In the genomic region with DNA sequence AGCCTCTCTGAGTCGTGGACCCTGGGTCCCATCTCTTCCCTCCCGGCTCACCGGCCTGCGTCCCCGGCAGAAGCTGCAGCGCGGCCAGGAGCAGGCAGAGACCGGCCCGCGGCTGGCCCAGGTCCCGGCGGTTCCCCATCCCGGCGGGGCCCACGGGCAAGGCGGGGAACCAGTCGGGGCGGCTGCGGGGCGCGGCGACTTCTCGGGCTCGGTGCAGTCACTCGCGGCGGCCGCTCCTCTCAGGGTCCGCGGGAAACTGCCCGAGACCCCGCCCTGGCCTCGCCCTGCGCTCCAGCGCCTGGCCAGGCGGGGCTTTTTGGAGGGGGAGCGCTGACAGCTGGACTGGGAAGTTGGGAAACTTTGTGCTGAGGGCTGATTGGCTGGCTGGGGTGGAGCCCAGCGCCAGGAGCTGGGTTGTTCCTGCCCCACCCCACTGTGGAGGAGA, we compare ENCODE assay signal across 8 cellular contexts. TPM values are rescaled to one million over a fixed set of nuclear protein-coding genes. Genes with fewer than 3 reads are reported as not detected.
A peak's percentile ranks its signal among the peaks of the same experiment; 100 is the strongest.
DNase-seq lines count a peak whose midpoint lies in the region; ATAC-seq and TF ChIP-seq lines count a peak whose summit lies in the region.

A gene (minus strand): TSS at position 258 of the 445 bp plus-strand sequence. CDS start 119 bp downstream, at position 139.

- TF ChIP-seq POLR2A in heart left ventricle (IDR thresholded peaks at IDR 0.05), result peak in 1 of 2 donors; percentile 46
- no peak for TF ChIP-seq POLR2A in prostate gland (IDR thresholded peaks at IDR 0.05)

- peaks cover 0 to 18% (median 3%) of the 10 kb centered on the region in 4 donors for H3K4me1 Mint-ChIP-seq in CD4-positive, CD25-positive, alpha-beta regulatory T cell
- H3K4me1 Mint-ChIP-seq in WTC11, result peaks cover 10% of the 10 kb centered on the region

- no peak within 1 kb of the TSS for H3K27ac ChIP-seq in CD4-positive, CD25-positive, alpha-beta regulatory T cell (ENCODE audit: insufficient read depth, low read length, poor library complexity, severe bottlenecking)
- H3K27ac ChIP-seq in heart left ventricle (peak within 1 kb of the TSS in 9 of 12 donors; percentile 4 to 90 (median 77)), prostate gland (peak within 1 kb of the TSS; percentile 18 to 26)

- 0 to 2% (median 1%) methylated on average over 5 to 38 of the region's 38 CpGs for WGBS in heart left ventricle, 4 donors
- WGBS in prostate gland, result 2% methylated on average over 13 of the region's 38 CpGs

- peaks cover 6% of the 10 kb centered on the region for H3K36me3 Mint-ChIP-seq in CD4-positive, CD25-positive, alpha-beta regulatory T cell
- no peaks in the 10 kb centered on the region for H3K36me3 Mint-ChIP-seq in WTC11

- no peaks in the 10 kb centered on the region for H3K36me3 ChIP-seq in CD4-positive, CD25-positive, alpha-beta regulatory T cell (ENCODE audit: control insufficient read depth, insufficient read depth, low read length)
- H3K36me3 ChIP-seq in heart left ventricle (peaks cover 0 to 5% (median 0%) of the 10 kb centered on the region in 9 donors), prostate gland (no peaks in the 10 kb centered on the region)

- H3K4me3 ChIP-seq in CD4-positive, CD25-positive, alpha-beta regulatory T cell (ENCODE audit: low read depth, low read length), result no peak within 1 kb of the TSS
- peak within 1 kb of the TSS; percentile 20 to 72 (median 60) for H3K4me3 ChIP-seq in heart left ventricle
- H3K4me3 ChIP-seq in prostate gland, result peak within 1 kb of the TSS; percentile 23 to 25

- H3K4me1 ChIP-seq in CD4-positive, CD25-positive, alpha-beta regulatory T cell (ENCODE audit: control insufficient read depth, insufficient read depth, low read length, poor library complexity, severe bottlenecking), result peaks cover 3% of the 10 kb centered on the region
- peaks cover 0 to 36% (median 9%) of the 10 kb centered on the region in 12 donors for H3K4me1 ChIP-seq in heart left ventricle
- no peaks in the 10 kb centered on the region for H3K4me1 ChIP-seq in prostate gland (replicated peaks)

- CTCF ChIA-PET in WTC11 (lab: Charles Lee), result interaction anchor here (0.6 to 7.8 kb wide), 7 partner anchors 9 to 88 kb away, joined by 3 to 66 read pairs (median 6); no protein-coding TSS in a partner anchor

- no peak for DNase-seq in CD4-positive, CD25-positive, alpha-beta regulatory T cell
- peak; percentile 49 for DNase-seq in WTC11 (ENCODE audit: low spot score)
- peak; percentile 72 to 87 (median 81) for DNase-seq in heart left ventricle
- DNase-seq in prostate gland (ENCODE audit: low spot score), result peak; percentile 15
- DNase-seq in OCI-M1 (lab: John Stamatoyannopoulos, UW), result no peak
- DNase-seq in NCI-H2196 (lab: John Stamatoyannopoulos, UW; ENCODE audit: unreplicated experiment), result no peak

- POLR2A ChIA-PET in WTC11 (lab: Charles Lee), result no interaction called here

- no peak within 1 kb of the TSS for H3K27ac Mint-ChIP-seq in CD4-positive, CD25-positive, alpha-beta regulatory T cell
- no peak within 1 kb of the TSS for H3K27ac Mint-ChIP-seq in WTC11

- peaks cover 0 to 10% (median 3%) of the 10 kb centered on the region in 7 donors for H3K9me3 Mint-ChIP-seq in CD4-positive, CD25-positive, alpha-beta regulatory T cell
- H3K9me3 Mint-ChIP-seq in WTC11, result no peaks in the 10 kb centered on the region

- H3K4me3 Mint-ChIP-seq in CD4-positive, CD25-positive, alpha-beta regulatory T cell, result peak within 1 kb of the TSS in 3 of 4 donors; percentile 47 to 66 (median 58)
- H3K4me3 Mint-ChIP-seq in WTC11, result peak within 1 kb of the TSS; percentile 61

- peaks cover 17% of the 10 kb centered on the region for H3K27me3 ChIP-seq in CD4-positive, CD25-positive, alpha-beta regulatory T cell (ENCODE audit: control insufficient read depth, insufficient read depth, low read length)
- H3K27me3 ChIP-seq in heart left ventricle (peaks cover 9 to 63% (median 34%) of the 10 kb centered on the region in 9 donors), prostate gland (replicated peaks; ENCODE audit: insufficient read depth) (peaks cover 14% of the 10 kb centered on the region)

- H3K9me3 ChIP-seq in CD4-positive, CD25-positive, alpha-beta regulatory T cell (ENCODE audit: control insufficient read depth in 2 of 2, low read length in 2 of 2), result no peaks in the 10 kb centered on the region
- H3K9me3 ChIP-seq in heart left ventricle (no peaks in the 10 kb centered on the region), prostate gland (no peaks in the 10 kb centered on the region)

- H3K27me3 Mint-ChIP-seq in CD4-positive, CD25-positive, alpha-beta regulatory T cell, result peaks cover 57% of the 10 kb centered on the region
- peaks cover 63% of the 10 kb centered on the region for H3K27me3 Mint-ChIP-seq in WTC11 (ENCODE audit: low read depth)

- TF ChIP-seq CTCF in WTC11 (IDR thresholded peaks at IDR 0.05), result no peak
- TF ChIP-seq CTCF in heart left ventricle (IDR thresholded peaks at IDR 0.05), result no peak
- TF ChIP-seq CTCF in prostate gland (IDR thresholded peaks at IDR 0.05), result no peak

- intact Hi-C loops in heart left ventricle (cut with DNase I), result no loop called here
- intact Hi-C loops in prostate gland (cut with DNase I), result no loop called here

- no peak for ATAC-seq in CD4-positive, CD25-positive, alpha-beta regulatory T cell (ENCODE audit: low read depth in 2 of 2)
- peak; percentile 76 for ATAC-seq in WTC11
- ATAC-seq in heart left ventricle, result peak; percentile 39 to 74 (median 48)
- ATAC-seq in HG02623 (IDR thresholded peaks at IDR 0.05; ENCODE audit: unreplicated experiment), result no peak
- ATAC-seq in GM21390 (IDR thresholded peaks at IDR 0.05; ENCODE audit: unreplicated experiment), result no peak

TF ChIP-seq in WTC11, 78 proteins besides CTCF, POLR2A, EP300 and RAD21 (continues in another document):
- no peak for TF ChIP-seq SP1 (CRISPR knock-in tag; conservative IDR thresholded peaks at IDR 0.05)
- TF ChIP-seq, protein P1, sequence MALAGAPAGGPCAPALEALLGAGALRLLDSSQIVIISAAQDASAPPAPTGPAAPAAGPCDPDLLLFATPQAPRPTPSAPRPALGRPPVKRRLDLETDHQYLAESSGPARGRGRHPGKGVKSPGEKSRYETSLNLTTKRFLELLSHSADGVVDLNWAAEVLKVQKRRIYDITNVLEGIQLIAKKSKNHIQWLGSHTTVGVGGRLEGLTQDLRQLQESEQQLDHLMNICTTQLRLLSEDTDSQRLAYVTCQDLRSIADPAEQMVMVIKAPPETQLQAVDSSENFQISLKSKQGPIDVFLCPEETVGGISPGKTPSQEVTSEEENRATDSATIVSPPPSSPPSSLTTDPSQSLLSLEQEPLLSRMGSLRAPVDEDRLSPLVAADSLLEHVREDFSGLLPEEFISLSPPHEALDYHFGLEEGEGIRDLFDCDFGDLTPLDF (CRISPR knock-in tag; IDR thresholded peaks at IDR 0.05), result no peak
- TF ChIP-seq, protein P2, sequence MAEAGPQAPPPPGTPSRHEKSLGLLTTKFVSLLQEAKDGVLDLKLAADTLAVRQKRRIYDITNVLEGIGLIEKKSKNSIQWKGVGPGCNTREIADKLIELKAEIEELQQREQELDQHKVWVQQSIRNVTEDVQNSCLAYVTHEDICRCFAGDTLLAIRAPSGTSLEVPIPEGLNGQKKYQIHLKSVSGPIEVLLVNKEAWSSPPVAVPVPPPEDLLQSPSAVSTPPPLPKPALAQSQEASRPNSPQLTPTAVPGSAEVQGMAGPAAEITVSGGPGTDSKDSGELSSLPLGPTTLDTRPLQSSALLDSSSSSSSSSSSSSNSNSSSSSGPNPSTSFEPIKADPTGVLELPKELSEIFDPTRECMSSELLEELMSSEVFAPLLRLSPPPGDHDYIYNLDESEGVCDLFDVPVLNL (CRISPR knock-in tag; IDR thresholded peaks at IDR 0.05; ENCODE audit: borderline replicate concordance, low read depth), result no peak
- TF ChIP-seq NR3C1 (CRISPR knock-in tag; conservative IDR thresholded peaks at IDR 0.05; ENCODE audit: low read depth), result no peak
- TF ChIP-seq, protein P3, sequence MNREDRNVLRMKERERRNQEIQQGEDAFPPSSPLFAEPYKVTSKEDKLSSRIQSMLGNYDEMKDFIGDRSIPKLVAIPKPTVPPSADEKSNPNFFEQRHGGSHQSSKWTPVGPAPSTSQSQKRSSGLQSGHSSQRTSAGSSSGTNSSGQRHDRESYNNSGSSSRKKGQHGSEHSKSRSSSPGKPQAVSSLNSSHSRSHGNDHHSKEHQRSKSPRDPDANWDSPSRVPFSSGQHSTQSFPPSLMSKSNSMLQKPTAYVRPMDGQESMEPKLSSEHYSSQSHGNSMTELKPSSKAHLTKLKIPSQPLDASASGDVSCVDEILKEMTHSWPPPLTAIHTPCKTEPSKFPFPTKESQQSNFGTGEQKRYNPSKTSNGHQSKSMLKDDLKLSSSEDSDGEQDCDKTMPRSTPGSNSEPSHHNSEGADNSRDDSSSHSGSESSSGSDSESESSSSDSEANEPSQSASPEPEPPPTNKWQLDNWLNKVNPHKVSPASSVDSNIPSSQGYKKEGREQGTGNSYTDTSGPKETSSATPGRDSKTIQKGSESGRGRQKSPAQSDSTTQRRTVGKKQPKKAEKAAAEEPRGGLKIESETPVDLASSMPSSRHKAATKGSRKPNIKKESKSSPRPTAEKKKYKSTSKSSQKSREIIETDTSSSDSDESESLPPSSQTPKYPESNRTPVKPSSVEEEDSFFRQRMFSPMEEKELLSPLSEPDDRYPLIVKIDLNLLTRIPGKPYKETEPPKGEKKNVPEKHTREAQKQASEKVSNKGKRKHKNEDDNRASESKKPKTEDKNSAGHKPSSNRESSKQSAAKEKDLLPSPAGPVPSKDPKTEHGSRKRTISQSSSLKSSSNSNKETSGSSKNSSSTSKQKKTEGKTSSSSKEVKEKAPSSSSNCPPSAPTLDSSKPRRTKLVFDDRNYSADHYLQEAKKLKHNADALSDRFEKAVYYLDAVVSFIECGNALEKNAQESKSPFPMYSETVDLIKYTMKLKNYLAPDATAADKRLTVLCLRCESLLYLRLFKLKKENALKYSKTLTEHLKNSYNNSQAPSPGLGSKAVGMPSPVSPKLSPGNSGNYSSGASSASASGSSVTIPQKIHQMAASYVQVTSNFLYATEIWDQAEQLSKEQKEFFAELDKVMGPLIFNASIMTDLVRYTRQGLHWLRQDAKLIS (CRISPR knock-in tag; IDR thresholded peaks at IDR 0.05; ENCODE audit: borderline replicate concordance), result no peak
- TF ChIP-seq GTF2I (CRISPR knock-in tag; conservative IDR thresholded peaks at IDR 0.05), result no peak
- no peak for TF ChIP-seq PRRX2 (CRISPR knock-in tag; IDR thresholded peaks at IDR 0.05)
- TF ChIP-seq ELF4 (CRISPR knock-in tag; IDR thresholded peaks at IDR 0.05; ENCODE audit: low read depth), result no peak

RNA-seq across cellular contexts. Expression of the gene that starts here (rescaled TPM):
- total RNA-seq in CD4-positive, CD25-positive, alpha-beta regulatory T cell, result 2.1 TPM
- under 1 TPM in 1 of 4 donors, not detected in 3; 0.35 TPM for polyA plus RNA-seq in CD4-positive, CD25-positive, alpha-beta regulatory T cell
- total RNA-seq in WTC11 (2021) (0.81 to 1.2 TPM (median 0.96 TPM) in 3 replicates), heart left ventricle (10 to 100 TPM in 6 of 9 donors, 1 to 10 TPM in 3; 5.0 to 34.1 (median 11.6) TPM), prostate gland (10 to 100 TPM in 1 of 2 donors, 1 to 10 TPM in 1; 2.0 to 12.7 TPM)
- polyA plus RNA-seq in heart left ventricle, result 10 to 100 TPM; 13.6 to 18.7 TPM

Comparison
In these comparisons a context has a peak if more than half of its experiments do, and no peak if none do; other contexts are left out.
1. RNA of the gene that starts here (polyA plus RNA-seq): 13.6 to 18.7 TPM in heart left ventricle; 0.35 TPM in CD4-positive, CD25-positive, alpha-beta regulatory T cell; every median in the first group is over 10 times any median in the second.
2. ATAC-seq: peak in WTC11 (single experiment) and heart left ventricle (4 of 4); none in CD4-positive, CD25-positive, alpha-beta regulatory T cell (0 of 2), HG02623 (single experiment) and GM21390 (single experiment).
3. DNase-seq: peak in WTC11 (single experiment), heart left ventricle (5 of 5) and prostate gland (single experiment); none in CD4-positive, CD25-positive, alpha-beta regulatory T cell (0 of 3), OCI-M1 (single experiment) and NCI-H2196 (single experiment).